Comparison of ENCODE assay signal across 25 cellular contexts in the genomic region with DNA sequence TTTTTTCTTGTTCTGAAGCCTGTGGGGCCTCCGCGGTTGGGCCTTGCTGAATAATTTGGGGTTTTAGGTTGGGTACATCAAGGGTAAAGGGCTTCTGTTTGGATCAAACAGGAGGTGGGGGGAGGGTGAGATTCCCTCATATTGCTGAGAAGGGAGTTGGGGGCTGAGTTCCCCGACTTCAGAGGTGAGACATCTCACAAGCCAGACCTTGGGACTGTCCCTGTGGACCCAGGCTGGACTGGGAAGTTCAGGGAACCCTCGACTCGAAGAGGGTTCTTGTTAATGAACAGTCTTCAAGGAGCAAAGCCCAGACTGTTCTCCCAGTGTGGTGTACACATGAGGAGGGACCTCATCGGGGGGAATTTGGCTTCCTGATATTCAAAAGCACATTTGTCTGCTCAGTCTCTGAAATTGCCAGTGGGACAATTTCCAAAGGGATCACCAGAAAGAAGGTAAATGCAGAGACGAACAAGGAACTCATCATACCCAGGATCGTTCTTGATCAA.
"Had no signal": no experiment of that assay in that cellular context is flagged by ENCODE, and none has a peak within 500 bp of the region (broad histone marks: within the 10 kb centered on the region; RNA-seq: fewer than 3 reads in every experiment).

No MANE protein-coding gene starts in this region.

- H3K4me1 ChIP-seq: breast epithelium, uterus had no signal

- DNase-seq: activated CD4-positive, alpha-beta memory T cell treated with anti-CD3 and anti-CD28 coated beads, Interleukin-2, amount 10 ng/mL, durations not matched to agents 7 days and 5 days; activated CD4-positive, alpha-beta T cell treated with anti-CD3 and anti-CD28 coated beads for 48 hours; activated CD4-positive, CD25-positive, alpha-beta regulatory T cell; activated CD8-positive, alpha-beta memory T cell treated with anti-CD3 and anti-CD28 coated beads, Interleukin-2, amount 50 U/mL, for 48 hours; activated gamma-delta T cell; activated T-cell treated with anti-CD3 and anti-CD28 coated beads, Interleukin-2, amount 50 U/mL, for 48 hours; dermis blood vessel endothelial cell; effector memory CD8-positive, alpha-beta T cell; foreskin fibroblast; glutamatergic neuron; hippocampal formation; nucleus accumbens; retina; stimulated activated CD4-positive, alpha-beta T cell treated with anti-CD3 and anti-CD28 coated beads, Interleukin-12 subunit alpha, Interleukin-12 subunit beta, amount 100 ng/mL, for 4 hours; stimulated activated CD4-positive, alpha-beta T cell treated with anti-CD3 and anti-CD28 coated beads, Interleukin-1b, Interleukin-23, amount 100 ng/mL, for 48 hours; stimulated activated CD8-positive, alpha-beta memory T cell treated with anti-CD3 and anti-CD28 coated beads, Interleukin-4, amount 100 ng/mL, for 48 hours; stimulated activated naive CD4-positive, alpha-beta T cell; T-helper 9 cell; uterus had no signal

- H3K4me3 Mint-ChIP-seq: activated CD4-positive, alpha-beta memory T cell treated with anti-CD3 and anti-CD28 coated beads, Interleukin-2, amount 10 ng/mL, durations not matched to agents 7 days and 5 days; activated naive CD4-positive, alpha-beta T cell treated with anti-CD3 and anti-CD28 coated beads, Interleukin-2, amount 50 U/mL, for 24 hours; effector memory CD8-positive, alpha-beta T cell; mesothelial cell of epicardium; nephron; T-cell had no signal

- H3K27ac ChIP-seq: breast epithelium, tibial nerve, uterus had no signal

- H3K9me3 ChIP-seq: breast epithelium, tibial nerve, uterus had no signal

- H3K4me1 Mint-ChIP-seq: activated CD4-positive, alpha-beta memory T cell treated with anti-CD3 and anti-CD28 coated beads, Interleukin-2, amount 10 ng/mL, durations not matched to agents 7 days and 5 days; activated naive CD4-positive, alpha-beta T cell treated with anti-CD3 and anti-CD28 coated beads, Interleukin-2, amount 50 U/mL, for 24 hours; mesothelial cell of epicardium; T-cell had no signal

- H3K27ac Mint-ChIP-seq: activated CD4-positive, alpha-beta memory T cell treated with anti-CD3 and anti-CD28 coated beads, Interleukin-2, amount 10 ng/mL, durations not matched to agents 7 days and 5 days; activated naive CD4-positive, alpha-beta T cell treated with anti-CD3 and anti-CD28 coated beads, Interleukin-2, amount 50 U/mL, for 24 hours; effector memory CD8-positive, alpha-beta T cell; mesothelial cell of epicardium; nephron; T-cell had no signal

- H3K27me3 Mint-ChIP-seq: activated CD4-positive, alpha-beta memory T cell treated with anti-CD3 and anti-CD28 coated beads, Interleukin-2, amount 10 ng/mL, durations not matched to agents 7 days and 5 days; activated naive CD4-positive, alpha-beta T cell treated with anti-CD3 and anti-CD28 coated beads, Interleukin-2, amount 50 U/mL, for 24 hours had no signal

- ATAC-seq: effector memory CD8-positive, alpha-beta T cell; T-cell had no signal

- H3K36me3 ChIP-seq: breast epithelium, tibial nerve, uterus had no signal

- H3K36me3 Mint-ChIP-seq: activated naive CD4-positive, alpha-beta T cell treated with anti-CD3 and anti-CD28 coated beads, Interleukin-2, amount 50 U/mL, for 24 hours; mesothelial cell of epicardium; T-cell had no signal

- H3K4me3 ChIP-seq: breast epithelium, tibial nerve, uterus had no signal

- H3K27me3 ChIP-seq: tibial nerve, uterus had no signal

- H3K9me3 Mint-ChIP-seq: activated CD4-positive, alpha-beta memory T cell treated with anti-CD3 and anti-CD28 coated beads, Interleukin-2, amount 10 ng/mL, durations not matched to agents 7 days and 5 days; activated naive CD4-positive, alpha-beta T cell treated with anti-CD3 and anti-CD28 coated beads, Interleukin-2, amount 50 U/mL, for 24 hours; effector memory CD8-positive, alpha-beta T cell; mesothelial cell of epicardium; nephron; T-cell had no signal
